1 cellular context compared by ENCODE assay signal in genomic region chr7:149291036-149291835, GRCh38.
TF ChIP-seq lines count a peak whose summit lies in the region.

No MANE protein-coding gene starts in this region.

TF ChIP-seq in WTC11, 78 proteins besides CTCF, POLR2A, EP300 and RAD21 (continued from another document):
- no peak for TF ChIP-seq ZNF425 (CRISPR knock-in tag; conservative IDR thresholded peaks at IDR 0.05)
- no peak for TF ChIP-seq FOXJ3 (CRISPR knock-in tag; IDR thresholded peaks at IDR 0.05; ENCODE audit: borderline replicate concordance)
- no peak for TF ChIP-seq SP1 (CRISPR knock-in tag; conservative IDR thresholded peaks at IDR 0.05)
- no peak for TF ChIP-seq RELA (CRISPR knock-in tag; IDR thresholded peaks at IDR 0.05; ENCODE audit: borderline replicate concordance)
- no peak for TF ChIP-seq ZNF263 (CRISPR knock-in tag; IDR thresholded peaks at IDR 0.05; ENCODE audit: low read depth)
